Comparison of ENCODE assay signal across 27 cellular contexts in genomic region chr11:66973956-66974585, GRCh38. TPM values are rescaled to one million over a fixed set of nuclear protein-coding genes. Genes with fewer than 3 reads are reported as not detected.
DNase-seq lines count a peak whose midpoint lies in the region; ATAC-seq and TF ChIP-seq lines count a peak whose summit lies in the region.
"Had no signal": no experiment of that assay in that cellular context is flagged by ENCODE, and none has a peak within 500 bp of the region (broad histone marks: within the 10 kb centered on the region; RNA-seq: fewer than 3 reads in every experiment).

No MANE protein-coding gene starts in this region.

- H3K36me3 Mint-ChIP-seq in WTC11: no peaks in the 10 kb centered on the region
- H3K36me3 Mint-ChIP-seq in CD8-positive, alpha-beta memory T cell: peaks cover 0 to 3% (median 0%) of the 10 kb centered on the region in 3 donors
- H3K36me3 Mint-ChIP-seq: natural killer cell treated with Interleukin-12 subunit alpha and Interleukin-12 subunit beta and Interleukin-15 and Interleukin-18, amount 100 ng/mL, for 72 hours had no signal

- peaks cover 11% of the 10 kb centered on the region for H3K9me3 Mint-ChIP-seq in WTC11
- H3K9me3 Mint-ChIP-seq in CD8-positive, alpha-beta memory T cell: peaks cover 0 to 9% (median 3%) of the 10 kb centered on the region in 5 donors
- H3K9me3 Mint-ChIP-seq: natural killer cell treated with Interleukin-12 subunit alpha and Interleukin-12 subunit beta and Interleukin-15 and Interleukin-18, amount 100 ng/mL, for 72 hours had no signal

- H4K20me1 ChIP-seq in hepatocyte (ENCODE audit: insufficient read depth, poor library complexity, severe bottlenecking): no peaks in the 10 kb centered on the region

- peak overlapping the region; percentile 66 for H3K27ac ChIP-seq in hepatocyte
- H3K27ac ChIP-seq in CD8-positive, alpha-beta memory T cell (ENCODE audit: low read depth, low read length): no peak overlapping the region

- H3K36me3 ChIP-seq in hepatocyte (replicated peaks; ENCODE audit: insufficient read depth, low read depth): no peaks in the 10 kb centered on the region
- no peaks in the 10 kb centered on the region for H3K36me3 ChIP-seq in CD8-positive, alpha-beta memory T cell (ENCODE audit: insufficient read depth, low read length)

- CTCF ChIA-PET in WTC11 (lab: Charles Lee): interaction anchor here (0.7 to 4.8 kb wide), 7 partner anchors 16 to 1194 kb away, joined by 3 to 30 read pairs (median 5); partner anchors contain the start of gene PC
- CTCF ChIA-PET in CD8-positive, alpha-beta memory T cell (lab: Charles Lee): no interaction called here

- H3K9me2 ChIP-seq in hepatocyte (replicated peaks; ENCODE audit: insufficient read depth): no peaks in the 10 kb centered on the region

- no peak overlapping the region for H3K4me2 ChIP-seq in hepatocyte

- ATAC-seq in WTC11: 0 out of 2 replicates have a peak, but pooled peaks have one; percentile 8
- ATAC-seq in HG02763 (IDR thresholded peaks at IDR 0.05; ENCODE audit: unreplicated experiment): no peak
- ATAC-seq: natural killer cell treated with Interleukin-12 subunit alpha and Interleukin-12 subunit beta and Interleukin-15 and Interleukin-18, amount 100 ng/mL, for 72 hours; sciatic nerve had no signal

- POLR2A ChIA-PET in WTC11 (lab: Charles Lee): interaction anchor here (2.8 kb wide), 1 partner anchor 15 kb away, joined by 9 read pairs; the partner anchor contains the start of gene PC
- POLR2A ChIA-PET in CD8-positive, alpha-beta memory T cell (lab: Charles Lee): interaction anchor here (0.6 kb wide), 1 partner anchor 239 kb away, joined by 7 read pairs; no protein-coding TSS in a partner anchor

- no peak overlapping the region for H2AFZ ChIP-seq in hepatocyte

- H3K27me3 Mint-ChIP-seq in WTC11 (ENCODE audit: low read depth): peaks cover 5% of the 10 kb centered on the region
- peaks cover 10 to 26% of the 10 kb centered on the region in 2 donors for H3K27me3 Mint-ChIP-seq in CD8-positive, alpha-beta memory T cell

- no peaks in the 10 kb centered on the region for H3K79me2 ChIP-seq in hepatocyte

- H3K9me3 ChIP-seq in hepatocyte (ENCODE audit: low read depth): no peaks in the 10 kb centered on the region
- H3K9me3 ChIP-seq in CD8-positive, alpha-beta memory T cell (ENCODE audit: low read length): no peaks in the 10 kb centered on the region

- H3K27ac Mint-ChIP-seq in WTC11: no peak overlapping the region
- no peak overlapping the region for H3K27ac Mint-ChIP-seq in CD8-positive, alpha-beta memory T cell
- H3K27ac Mint-ChIP-seq: activated B cell treated with CpG ODN at 0.5 μM for 24 hours; activated CD4-positive, alpha-beta memory T cell treated with anti-CD3 and anti-CD28 coated beads, Interleukin-2, amount 10 ng/mL, durations not matched to agents 7 days and 5 days; endodermal cell; natural killer cell treated with Interleukin-12 subunit alpha and Interleukin-12 subunit beta and Interleukin-15 and Interleukin-18, amount 100 ng/mL, for 72 hours had no signal

- H3K4me3 Mint-ChIP-seq in WTC11: no peak overlapping the region
- no peak overlapping the region for H3K4me3 Mint-ChIP-seq in CD8-positive, alpha-beta memory T cell
- H3K4me3 Mint-ChIP-seq: activated B cell treated with CpG ODN at 0.5 μM for 24 hours; activated CD4-positive, alpha-beta memory T cell treated with anti-CD3 and anti-CD28 coated beads, Interleukin-2, amount 10 ng/mL, durations not matched to agents 7 days and 5 days; endodermal cell; natural killer cell treated with Interleukin-12 subunit alpha and Interleukin-12 subunit beta and Interleukin-15 and Interleukin-18, amount 100 ng/mL, for 72 hours had no signal

- peaks cover 28% of the 10 kb centered on the region for H3K4me1 ChIP-seq in hepatocyte (ENCODE audit: insufficient read depth)
- no peaks in the 10 kb centered on the region for H3K4me1 ChIP-seq in CD8-positive, alpha-beta memory T cell (ENCODE audit: insufficient read depth, low read length)

- DNase-seq in AG10803 (ENCODE audit: low read depth): peak; percentile 52
- peak; percentile 12 for DNase-seq in MV-4-11 (lab: John Stamatoyannopoulos, UW)
- no peak for DNase-seq in WTC11 (ENCODE audit: low spot score)
- no peak for DNase-seq in hepatocyte (ENCODE audit: low spot score)
- DNase-seq in NCI-H2081 treated with DMSO at 0.1 percent for 48 hours (lab: John Stamatoyannopoulos, UW): no peak
- DNase-seq in CD8-positive, alpha-beta memory T cell: no peak
- no peak for DNase-seq in activated naive CD4-positive, alpha-beta T cell treated with Interleukin-2 at 50 U/mL for 16 hours
- DNase-seq: activated B cell treated with CpG ODN at 0.5 μM for 24 hours; activated CD4-positive, alpha-beta memory T cell treated with anti-CD3 and anti-CD28 coated beads, Interleukin-2, amount 10 ng/mL, durations not matched to agents 7 days and 5 days; activated gamma-delta T cell; activated T-cell treated with anti-CD3 and anti-CD28 coated beads for 4 hours; amniotic stem cell; C1 segment of cervical spinal cord; cortex of kidney; left colon; NCI-H1048; NCI-H1930; NCI-H2227 treated with DMSO at 0.1 percent for 48 hours; NCI-H774 had no signal

- H3K27me3 ChIP-seq in hepatocyte: no peaks in the 10 kb centered on the region
- H3K27me3 ChIP-seq in CD8-positive, alpha-beta memory T cell (ENCODE audit: insufficient read depth, low read length, poor library complexity, severe bottlenecking): no peaks in the 10 kb centered on the region

- peaks cover 11% of the 10 kb centered on the region for H3K4me1 Mint-ChIP-seq in WTC11
- no peaks in the 10 kb centered on the region for H3K4me1 Mint-ChIP-seq in CD8-positive, alpha-beta memory T cell
- H3K4me1 Mint-ChIP-seq: activated B cell treated with CpG ODN at 0.5 μM for 24 hours had no signal

- WGBS in hepatocyte (ENCODE audit: low lambda C conversion rate, missing lambda C conversion rate): 68% methylated on average over 8 of the region's 8 CpGs

- no peak for TF ChIP-seq CTCF in AG10803 (conservative IDR thresholded peaks at IDR 0.05; ENCODE audit: low read length)
- no peak for TF ChIP-seq CTCF in WTC11 (IDR thresholded peaks at IDR 0.05)
- no peak for TF ChIP-seq CTCF in hepatocyte (IDR thresholded peaks at IDR 0.05; ENCODE audit: poor library complexity)

- H3K4me3 ChIP-seq in AG10803 (ENCODE audit: low read length): no peak overlapping the region
- H3K4me3 ChIP-seq in hepatocyte: no peak overlapping the region
- H3K4me3 ChIP-seq in CD8-positive, alpha-beta memory T cell (ENCODE audit: low read length): no peak overlapping the region

TF ChIP-seq in WTC11, 78 proteins besides CTCF, POLR2A, EP300 and RAD21 (continues in another document):
- TF ChIP-seq ZNF671 (CRISPR knock-in tag; IDR thresholded peaks at IDR 0.05) (no peak), FOXK1 (CRISPR knock-in tag; IDR thresholded peaks at IDR 0.05) (no peak), OVOL2 (CRISPR knock-in tag; IDR thresholded peaks at IDR 0.05; ENCODE audit: borderline replicate concordance) (no peak), ZNF512 (CRISPR knock-in tag; IDR thresholded peaks at IDR 0.05; ENCODE audit: borderline replicate concordance) (no peak), NR2C2 (CRISPR knock-in tag; IDR thresholded peaks at IDR 0.05) (no peak), ATF6 (CRISPR knock-in tag; IDR thresholded peaks at IDR 0.05) (no peak), ZBTB21 (CRISPR knock-in tag; IDR thresholded peaks at IDR 0.05; ENCODE audit: borderline replicate concordance) (no peak)

RNA-seq across cellular contexts. Expression of gene C11orf86, which starts 1.0 kb away (rescaled TPM):
- total RNA-seq in WTC11 (2021): 0.44 to 0.87 TPM (median 0.68 TPM) in 3 replicates
- 1.5 and 3.4 TPM in 2 replicates for total RNA-seq in hepatocyte
- 0.34 and 2.6 TPM in 2 replicates for polyA plus RNA-seq in hepatocyte
- not detected for total RNA-seq in CD8-positive, alpha-beta memory T cell
- not detected for polyA plus RNA-seq in CD8-positive, alpha-beta memory T cell
- total RNA-seq: activated B cell treated with CpG ODN at 0.5 μM for 24 hours; activated CD4-positive, alpha-beta memory T cell treated with anti-CD3 and anti-CD28 coated beads, Interleukin-2, amount 10 ng/mL, durations not matched to agents 7 days and 5 days; bronchial epithelial cell; endodermal cell; fibroblast of lung; natural killer cell treated with Interleukin-12 subunit alpha and Interleukin-12 subunit beta and Interleukin-15 and Interleukin-18, amount 100 ng/mL, for 72 hours; sciatic nerve; subcutaneous adipose tissue; ureter had no signal
- polyA plus RNA-seq: fibroblast of lung had no signal

RNA-seq across cellular contexts. Expression of gene PC, which starts 15.9 kb away (rescaled TPM):
- 22.1 to 27.2 TPM (median 25.6 TPM) in 3 replicates for total RNA-seq in WTC11 (2021)
- 39.7 and 47.4 TPM in 2 replicates for total RNA-seq in hepatocyte
- polyA plus RNA-seq in hepatocyte: 57.9 and 78.1 TPM in 2 replicates
- 1 to 10 TPM; 8.9 to 9.6 TPM for total RNA-seq in CD8-positive, alpha-beta memory T cell
- 6.6 TPM for polyA plus RNA-seq in CD8-positive, alpha-beta memory T cell

RNA-seq across cellular contexts. Expression of gene SYT12, which starts 48.9 kb away (rescaled TPM):
- total RNA-seq in WTC11 (2021) (4.6 to 7.3 TPM (median 7.1 TPM) in 3 replicates), hepatocyte (0.08 and 0.27 TPM in 2 replicates)
- 0.50 and 1.8 TPM in 2 replicates for polyA plus RNA-seq in hepatocyte
- total RNA-seq in CD8-positive, alpha-beta memory T cell: not detected
- not detected for polyA plus RNA-seq in CD8-positive, alpha-beta memory T cell
- total RNA-seq: activated B cell treated with CpG ODN at 0.5 μM for 24 hours; activated CD4-positive, alpha-beta memory T cell treated with anti-CD3 and anti-CD28 coated beads, Interleukin-2, amount 10 ng/mL, durations not matched to agents 7 days and 5 days had no signal
- polyA plus RNA-seq: fibroblast of lung had no signal

Comparison
In these comparisons a context has a peak if more than half of its experiments do, and no peak if none do; other contexts are left out.
1. DNase-seq: peak in AG10803 (single experiment) and MV-4-11 (single experiment); none in WTC11 (single experiment), hepatocyte (single experiment), NCI-H2081 treated with DMSO at 0.1 percent for 48 hours (single experiment), CD8-positive, alpha-beta memory T cell (0 of 5) and activated naive CD4-positive, alpha-beta T cell treated with Interleukin-2 at 50 U/mL for 16 hours (single experiment).